ENCODE assay signal across 26 cellular contexts in the genomic region with DNA sequence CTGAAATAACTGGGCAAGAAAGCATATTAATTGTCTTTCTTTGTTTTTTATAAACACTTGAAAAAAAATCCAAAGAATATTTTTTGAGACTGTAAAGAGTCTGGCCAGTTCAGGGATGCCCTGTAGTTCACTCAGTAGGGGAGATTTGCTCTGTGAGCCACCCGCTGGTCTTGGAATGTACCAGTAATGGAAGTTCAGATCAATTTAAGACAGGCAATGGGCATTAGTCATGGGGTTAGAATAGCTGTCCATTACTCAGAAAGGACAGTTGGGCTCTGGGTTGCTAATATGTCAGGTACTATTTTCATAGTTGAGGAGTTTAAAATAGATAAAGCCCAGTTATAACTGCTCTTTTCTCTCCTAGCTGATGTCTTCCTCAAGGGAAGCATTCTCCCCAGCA. TPM values are rescaled to one million over a fixed set of nuclear protein-coding genes. Genes with fewer than 3 reads are reported as not detected.
A peak's percentile ranks its signal among the peaks of the same experiment; 100 is the strongest.
DNase-seq lines count a peak whose midpoint lies in the region; ATAC-seq and TF ChIP-seq lines count a peak whose summit lies in the region.
"Had no signal": no experiment of that assay in that cellular context is flagged by ENCODE, and none has a peak within 500 bp of the region (broad histone marks: within the 10 kb centered on the region; RNA-seq: fewer than 3 reads in every experiment).

No MANE protein-coding gene starts in this region.

- no peak overlapping the region for H3K4me3 Mint-ChIP-seq in naive thymus-derived CD8-positive, alpha-beta T cell
- H3K4me3 Mint-ChIP-seq: activated CD8-positive, alpha-beta T cell treated with anti-CD3 and anti-CD28 coated beads, Interleukin-2, amount 10 ng/mL, durations not matched to agents 7 days and 5 days; activated naive CD8-positive, alpha-beta T cell treated with anti-CD3 and anti-CD28 coated beads for 36 hours; CD8-positive, alpha-beta T cell; central memory CD8-positive, alpha-beta T cell; T-helper 17 cell had no signal

- TF ChIP-seq EP300 in Ishikawa (IDR thresholded peaks at IDR 0.05; ENCODE audit: borderline replicate concordance): peak; percentile 40; the same call in 1 of the 2 replicates

- TF ChIP-seq RAD21 in Ishikawa (IDR thresholded peaks at IDR 0.05; ENCODE audit: low read depth): no peak

- H3K9me3 Mint-ChIP-seq in naive thymus-derived CD8-positive, alpha-beta T cell: no peaks in the 10 kb centered on the region
- H3K9me3 Mint-ChIP-seq: activated naive CD8-positive, alpha-beta T cell treated with anti-CD3 and anti-CD28 coated beads for 36 hours; CD8-positive, alpha-beta T cell; central memory CD8-positive, alpha-beta T cell had no signal

- H3K27ac Mint-ChIP-seq in naive thymus-derived CD8-positive, alpha-beta T cell: no peak overlapping the region
- H3K27ac Mint-ChIP-seq: activated CD8-positive, alpha-beta T cell treated with anti-CD3 and anti-CD28 coated beads, Interleukin-2, amount 10 ng/mL, durations not matched to agents 7 days and 5 days; activated naive CD8-positive, alpha-beta T cell treated with anti-CD3 and anti-CD28 coated beads for 36 hours; CD8-positive, alpha-beta T cell; T-helper 17 cell had no signal

- peaks cover 3 to 11% (median 7%) of the 10 kb centered on the region in 5 donors for H3K27me3 Mint-ChIP-seq in naive thymus-derived CD8-positive, alpha-beta T cell

- DNase-seq in Daoy (ENCODE audit: low read depth) (peak; percentile 31), astrocyte of the hippocampus (ENCODE audit: low read depth, low spot score) (peak; percentile 18), islet precursor cell (peak; percentile 60), pons (ENCODE audit: low spot score) (no peak)
- DNase-seq in naive thymus-derived CD8-positive, alpha-beta T cell: no peak
- DNase-seq: activated CD4-positive, CD25-positive, alpha-beta regulatory T cell; activated CD8-positive, alpha-beta T cell treated with anti-CD3 and anti-CD28 coated beads, Interleukin-2, amount 10 ng/mL, durations not matched to agents 7 days and 5 days; activated naive CD8-positive, alpha-beta T cell treated with anti-CD3 and anti-CD28 coated beads for 36 hours; activated T-cell treated with anti-CD3 and anti-CD28 coated beads, Interleukin-2, amount 50 U/mL, for 48 hours; CD8-positive, alpha-beta T cell; DMS79 treated with DMSO at 0.1 percent for 48 hours; effector CD8-positive, alpha-beta T cell; NCI-H1694 treated with DMSO at 0.1 percent for 48 hours; NCI-H446; NK-92 treated with Interleukin-12 subunit alpha and Interleukin-12 subunit beta, amount 100 ng/mL, for 24 hours; nucleus accumbens; SHP77 treated with DMSO at 0.1 percent for 48 hours; sigmoid colon; T-helper 17 cell; uterus had no signal

- peaks cover 0 to 2% (median 0%) of the 10 kb centered on the region in 4 donors for H3K4me1 Mint-ChIP-seq in naive thymus-derived CD8-positive, alpha-beta T cell
- H3K4me1 Mint-ChIP-seq: central memory CD8-positive, alpha-beta T cell had no signal

- no peaks in the 10 kb centered on the region for H3K36me3 Mint-ChIP-seq in naive thymus-derived CD8-positive, alpha-beta T cell
- H3K36me3 Mint-ChIP-seq: activated naive CD8-positive, alpha-beta T cell treated with anti-CD3 and anti-CD28 coated beads for 36 hours; CD8-positive, alpha-beta T cell had no signal

- ATAC-seq in GM18511 (IDR thresholded peaks at IDR 0.05; ENCODE audit: unreplicated experiment): no peak
- no peak for ATAC-seq in naive thymus-derived CD8-positive, alpha-beta T cell
- ATAC-seq in GM18519 (IDR thresholded peaks at IDR 0.05; ENCODE audit: low FRiP score, unreplicated experiment): no peak
- ATAC-seq: activated CD8-positive, alpha-beta T cell treated with anti-CD3 and anti-CD28 coated beads, Interleukin-2, amount 10 ng/mL, durations not matched to agents 7 days and 5 days; CD8-positive, alpha-beta T cell; T-helper 17 cell had no signal

- POLR2A ChIA-PET in naive thymus-derived CD8-positive, alpha-beta T cell (lab: Charles Lee): no interaction called here

TF ChIP-seq in Ishikawa, 13 proteins besides CTCF, POLR2A, EP300 and RAD21:
- TF ChIP-seq TEAD4 (IDR thresholded peaks at IDR 0.05): peak; percentile 76
- no peak for TF ChIP-seq CEBPB (IDR thresholded peaks at IDR 0.05)
TF ChIP-seq in Ishikawa: peak in this region for 1.

RNA-seq across cellular contexts. Expression of gene A1CF, which starts 38.7 kb away (rescaled TPM):
- total RNA-seq in Daoy (2014; rRNA removed; shearing (Covaris generic)): under 0.01 TPM in 1 of 2 replicates, not detected in the other
- total RNA-seq in naive thymus-derived CD8-positive, alpha-beta T cell: not detected
- polyA plus RNA-seq in naive thymus-derived CD8-positive, alpha-beta T cell: not detected
- total RNA-seq: activated CD8-positive, alpha-beta T cell treated with anti-CD3 and anti-CD28 coated beads, Interleukin-2, amount 10 ng/mL, durations not matched to agents 7 days and 5 days; activated naive CD8-positive, alpha-beta T cell treated with anti-CD3 and anti-CD28 coated beads for 36 hours; CD8-positive, alpha-beta T cell; fibroblast of lung; subcutaneous adipose tissue; T-helper 17 cell had no signal
- polyA plus RNA-seq: fibroblast of lung had no signal

Comparison
In these comparisons a context has a peak if more than half of its experiments do, and no peak if none do; other contexts are left out.
1. DNase-seq: peak in Daoy (single experiment), astrocyte of the hippocampus (single experiment) and islet precursor cell (single experiment); none in naive thymus-derived CD8-positive, alpha-beta T cell (0 of 10) and pons (single experiment).